ENCODE assay signal across 8 cellular contexts in the genomic region with DNA sequence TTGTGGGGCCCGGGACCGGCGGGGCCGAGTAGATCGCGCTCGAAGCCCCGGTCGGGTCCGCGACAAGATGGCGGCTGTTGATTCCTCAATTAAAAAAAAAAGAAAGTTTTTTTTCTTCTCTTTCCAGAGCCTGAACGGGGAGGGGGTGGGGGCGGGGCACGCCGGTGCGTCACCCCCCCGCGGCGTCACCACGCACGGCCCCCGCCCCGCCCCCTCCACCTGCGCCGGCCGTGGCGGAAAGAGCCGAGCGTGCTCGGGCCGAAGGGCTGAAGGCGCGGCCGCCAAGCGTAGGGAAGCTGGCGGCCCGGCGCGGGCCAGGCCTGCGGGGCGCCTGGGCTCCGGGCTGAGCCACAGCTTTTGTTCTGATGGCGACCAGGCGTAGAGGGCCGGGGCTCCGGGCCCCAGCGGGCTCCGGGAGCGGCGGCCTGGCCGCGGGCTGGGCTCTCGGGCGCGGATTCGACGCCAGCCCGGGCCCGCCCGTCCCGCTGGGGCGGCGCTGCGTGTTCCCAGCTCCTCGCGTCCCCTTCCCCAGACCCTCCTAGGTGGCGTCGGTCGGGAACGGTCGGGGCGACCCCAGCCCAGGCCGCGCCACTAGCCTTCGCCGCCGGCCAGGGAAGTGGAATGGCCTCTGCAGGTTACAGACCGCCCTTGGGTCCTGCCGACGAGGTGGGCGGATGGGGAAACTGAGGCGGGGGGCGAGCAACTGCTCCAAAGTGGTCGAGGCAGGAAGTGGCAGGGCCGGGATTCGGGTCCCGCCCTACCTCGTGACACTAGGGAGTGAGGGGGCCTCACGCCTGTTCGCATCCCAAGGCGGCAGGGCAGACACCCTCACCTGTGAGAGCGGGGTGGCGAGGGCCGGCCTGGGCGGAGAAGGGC. TPM values are rescaled to one million over a fixed set of nuclear protein-coding genes. Genes with fewer than 3 reads are reported as not detected.
DNase-seq lines count a peak whose midpoint lies in the region; ATAC-seq and TF ChIP-seq lines count a peak whose summit lies in the region.

CREBBP (minus strand) TSS at position 91 of the 876 bp plus-strand sequence. CDS start 797 bp downstream, outside the sequence.

- H3K4me2 ChIP-seq in OCI-LY7 (ENCODE audit: low read length) = peak within 1 kb of the TSS; percentile 94

- peaks cover 33% of the 10 kb centered on the region for H4K20me1 ChIP-seq in OCI-LY7 (ENCODE audit: insufficient read depth, low read length)

- POLR2A ChIA-PET in OCI-LY7 (lab: Charles Lee) = interaction anchor here (0.5 to 0.6 kb wide), 2 partner anchors 56 to 161 kb away, joined by 3 to 5 read pairs; no protein-coding TSS in a partner anchor

- CTCF ChIA-PET in OCI-LY7 (lab: Charles Lee; ENCODE audit: unreplicated experiment) = no interaction called here

- H3K4me3 ChIP-seq in OCI-LY7 (ENCODE audit: low read depth, low read length, poor library complexity, severe bottlenecking) = peak within 1 kb of the TSS; percentile 83
- peak within 1 kb of the TSS; percentile 74 for H3K4me3 ChIP-seq in epithelial cell of esophagus (ENCODE audit: low read length)
- peak within 1 kb of the TSS; percentile 71 for H3K4me3 ChIP-seq in mononuclear cell (ENCODE audit: low read length)

- in situ Hi-C loops in Caki2 (cut with HindIII; ENCODE audit: low pct_unique_long_range_greater_than_20kb, low sequenced_read_pairs) = no loop called here

- DNase-seq in Caki2 (ENCODE audit: low read depth) (peak; percentile 81), HuH-7.5 (ENCODE audit: low spot score) (peak; percentile 64), OCI-LY7 (ENCODE audit: low spot score) (peak; percentile 93), activated T-cell treated with anti-CD3 and anti-CD28 coated beads for 1 hour (ENCODE audit: low read depth) (peak; percentile 85), epithelial cell of esophagus (ENCODE audit: low read depth) (peak; percentile 88)
- peak; percentile 70 to 81 for DNase-seq in stimulated activated CD8-positive, alpha-beta memory T cell treated with anti-CD3 and anti-CD28 coated beads, Interleukin-2, amount 100 ng/mL, for 48 hours (ENCODE audit: low read depth in 2 of 2)

- no peak for TF ChIP-seq CTCF in OCI-LY7 (conservative IDR thresholded peaks at IDR 0.05; ENCODE audit: low read length)
- TF ChIP-seq CTCF in epithelial cell of esophagus (IDR thresholded peaks at IDR 0.05; ENCODE audit: insufficient read depth, low read depth, low read length, missing control alignments) = no peak

- peak; percentile 74 for ATAC-seq in GM21447 (IDR thresholded peaks at IDR 0.05; ENCODE audit: unreplicated experiment)

- H3K79me2 ChIP-seq in OCI-LY7 (ENCODE audit: insufficient read depth, low read depth, low read length) = peaks cover 39% of the 10 kb centered on the region

- peaks cover 30% of the 10 kb centered on the region for H3K4me1 ChIP-seq in OCI-LY7 (ENCODE audit: insufficient read depth, low read length, poor library complexity, severe bottlenecking)
- H3K4me1 ChIP-seq in mononuclear cell (ENCODE audit: insufficient read depth, low read length) = peaks cover 37% of the 10 kb centered on the region

- H2AFZ ChIP-seq in OCI-LY7 (ENCODE audit: low read length) = peak within 1 kb of the TSS; percentile 62

- H3K27ac ChIP-seq in OCI-LY7 (ENCODE audit: low read depth, low read length, poor library complexity, severe bottlenecking) = peak within 1 kb of the TSS; percentile 11

- peaks cover 24% of the 10 kb centered on the region for H3K36me3 ChIP-seq in OCI-LY7 (ENCODE audit: insufficient read depth, low read length)

- no peaks in the 10 kb centered on the region for H3K27me3 ChIP-seq in mononuclear cell (ENCODE audit: insufficient read depth, low read length)

- H3K9me3 ChIP-seq in OCI-LY7 (ENCODE audit: low read length) (no peaks in the 10 kb centered on the region), mononuclear cell (ENCODE audit: low read depth, low read length) (no peaks in the 10 kb centered on the region)

- BruUV-seq in OCI-LY7 (replicated peaks; lab: Mats Ljungman, UMichigan) = no TSS peak

- H3K9me2 ChIP-seq in OCI-LY7 (ENCODE audit: insufficient read depth, low read length) = no peaks in the 10 kb centered on the region

- intact Hi-C loops in OCI-LY7 (cut with micrococcal nuclease; ENCODE audit: unreplicated experiment) = loop anchor here (1.0 kb wide), 1 partner anchor 191 kb away; no protein-coding TSS in a partner anchor

RNA-seq across cellular contexts. Expression of gene CREBBP, which starts in this region (rescaled TPM):
- 5.2 and 5.6 TPM in 2 replicates for total RNA-seq in Caki2 (2014; rRNA removed; shearing (Covaris generic); ENCODE audit: low replicate concordance)
- total RNA-seq in OCI-LY7 (2014; rRNA removed; shearing (Covaris generic)) = 33.0 and 36.0 TPM in 2 replicates
- total RNA-seq in OCI-LY7 (2022) = 72.3 and 75.8 TPM in 2 replicates
- 109 TPM for total RNA-seq in mononuclear cell

Comparison
In these comparisons a context has a peak if more than half of its experiments do, and no peak if none do; other contexts are left out.
1. Peak in every context shown above with its lines: DNase-seq, ATAC-seq, H3K4me3 ChIP-seq and H3K27ac ChIP-seq.